1 cellular context compared by ENCODE assay signal in genomic region chr17:75393523-75394331, GRCh38.
TF ChIP-seq lines count a peak whose summit lies in the region.

No MANE protein-coding gene starts in this region.

TF ChIP-seq in K562, 482 proteins besides CTCF, POLR2A, EP300 and RAD21 (continued from another document and continues in another):
- TF ChIP-seq RUNX1 (IDR thresholded peaks at IDR 0.05; ENCODE audit: low read depth) (no peak), HDAC6 (IDR thresholded peaks at IDR 0.05; ENCODE audit: low read depth, low read length) (no peak), SAP30 (IDR thresholded peaks at IDR 0.05; ENCODE audit: borderline replicate concordance, insufficient read depth, low read depth, low read length, poor library complexity, severe bottlenecking) (peak; percentile 55), ZNF165 (CRISPR knock-in tag; IDR thresholded peaks at IDR 0.05; ENCODE audit: borderline replicate concordance) (no peak), KAT7 (CRISPR knock-in tag; IDR thresholded peaks at IDR 0.05; ENCODE audit: borderline replicate concordance) (0 out of 2 replicates have a peak, but pooled peaks have one; percentile 61), FOXM1 (IDR thresholded peaks at IDR 0.05; ENCODE audit: low read depth) (peak; percentile 60), FOXM1 (CRISPR knock-in tag; IDR thresholded peaks at IDR 0.05; ENCODE audit: low read depth) (no peak), ZEB2 (IDR thresholded peaks at IDR 0.05) (0 out of 2 replicates have a peak, but pooled peaks have one; percentile 29), SNIP1 (IDR thresholded peaks at IDR 0.05; ENCODE audit: low read depth) (no peak), MBD1 (CRISPR knock-in tag; IDR thresholded peaks at IDR 0.05) (no peak), ZNF57 (CRISPR knock-in tag; IDR thresholded peaks at IDR 0.05) (no peak), PKNOX1 (IDR thresholded peaks at IDR 0.05) (peak; percentile 100), ARID4B (CRISPR knock-in tag; IDR thresholded peaks at IDR 0.05) (peak; percentile 79; the same call in 1 of the 2 replicates), DLX4 (CRISPR knock-in tag; IDR thresholded peaks at IDR 0.05) (no peak), ZNF239 (CRISPR knock-in tag; IDR thresholded peaks at IDR 0.05) (no peak), ZNF175 (CRISPR knock-in tag; IDR thresholded peaks at IDR 0.05; ENCODE audit: low read depth) (no peak), ZNF696 (CRISPR knock-in tag; conservative IDR thresholded peaks at IDR 0.05) (no peak), CUX1 (CRISPR knock-in tag; IDR thresholded peaks at IDR 0.05) (no peak), MXD1 (CRISPR knock-in tag; IDR thresholded peaks at IDR 0.05; ENCODE audit: borderline replicate concordance, poor library complexity, severe bottlenecking) (no peak), ELF1 (tag; IDR thresholded peaks at IDR 0.05) (peak; percentile 83), NR2F6 (CRISPR knock-in tag; IDR thresholded peaks at IDR 0.05) (no peak), ZNF445 (CRISPR knock-in tag; IDR thresholded peaks at IDR 0.05; ENCODE audit: low read depth) (no peak), RBM15 (IDR thresholded peaks at IDR 0.05; ENCODE audit: insufficient read depth, low read length) (no peak), ZNF398 (CRISPR knock-in tag; IDR thresholded peaks at IDR 0.05) (no peak), CHD7 (IDR thresholded peaks at IDR 0.05; ENCODE audit: low read depth, low read length) (no peak), ZNF76 (CRISPR knock-in tag; IDR thresholded peaks at IDR 0.05; ENCODE audit: borderline replicate concordance) (no peak)
